Comparison of ENCODE assay signal across 8 cellular contexts in the genomic region with DNA sequence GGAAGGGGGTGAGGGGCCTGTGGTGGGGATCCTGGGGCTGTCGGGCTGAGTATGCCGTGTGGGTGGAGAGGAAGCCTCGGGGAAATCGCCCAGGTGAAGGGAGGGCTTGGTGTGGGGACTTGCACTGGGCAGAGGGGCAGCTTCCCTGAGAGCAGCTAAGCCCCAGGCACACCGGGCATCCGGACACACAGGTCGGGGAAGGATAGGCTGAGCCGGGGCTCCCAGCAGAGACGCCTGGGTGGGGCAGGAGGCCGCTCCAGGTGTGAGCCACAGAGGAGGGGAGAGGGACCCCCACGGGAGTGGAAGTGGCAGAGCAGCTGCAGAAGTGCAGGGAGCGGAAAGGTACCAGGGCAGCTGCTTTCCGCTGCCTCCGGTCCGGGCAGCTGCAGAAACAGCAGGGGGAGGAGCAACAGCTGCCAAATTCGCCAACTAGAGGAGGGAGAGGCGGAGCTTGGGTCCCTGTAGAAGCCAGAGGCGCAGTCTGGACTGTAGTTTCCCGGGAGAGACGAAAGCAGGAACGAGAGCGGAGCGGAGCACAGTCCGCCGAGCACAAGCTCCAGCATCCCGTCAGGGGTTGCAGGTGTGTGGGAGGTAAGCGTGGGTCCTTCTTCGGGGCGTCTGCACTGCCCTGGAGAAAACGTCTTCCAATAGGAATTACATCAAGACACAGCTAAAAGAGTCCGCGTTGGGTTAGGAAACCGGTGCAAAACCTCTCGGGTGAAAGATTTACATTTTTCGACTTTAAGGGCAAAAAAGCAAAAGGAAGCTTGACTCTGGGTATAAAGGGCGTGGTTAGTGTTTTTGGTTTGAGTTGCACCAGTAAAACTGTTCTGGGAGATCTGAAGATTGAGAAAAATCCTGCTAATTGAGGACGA. TPM values are rescaled to one million over a fixed set of nuclear protein-coding genes. Genes with fewer than 3 reads are reported as not detected.
DNase-seq lines count a peak whose midpoint lies in the region; ATAC-seq and TF ChIP-seq lines count a peak whose summit lies in the region.

Gene SERPINI1, plus strand, starts transcription at position 489 of the 875 bp plus-strand sequence. CDS start 53,408 bp downstream, outside the sequence.

- no peaks in the 10 kb centered on the region for H3K27me3 Mint-ChIP-seq in Caco-2 (ENCODE audit: insufficient read depth, unreplicated experiment)

- peaks cover 20% of the 10 kb centered on the region for H3K4me1 Mint-ChIP-seq in Caco-2 (ENCODE audit: low read depth, unreplicated experiment)

- no peaks in the 10 kb centered on the region for H3K36me3 ChIP-seq in Caco-2 (ENCODE audit: control insufficient read depth, insufficient read depth, low read length)

- DNase-seq in Caco-2, result peak; percentile 88 to 92
- peak; percentile 95 for DNase-seq in HT-29 (ENCODE audit: low spot score)
- DNase-seq in NOMO-1 (lab: John Stamatoyannopoulos, UW; ENCODE audit: unreplicated experiment in 2 of 2), result peak; percentile 94 to 96
- peak; percentile 33 for DNase-seq in activated CD8-positive, alpha-beta memory T cell treated with anti-CD3 and anti-CD28 coated beads, Interleukin-2, amount 50 U/mL, for 1 hour (ENCODE audit: extremely low read depth)
- DNase-seq in epithelial cell of prostate (ENCODE audit: low read depth, low spot score), result peak; percentile 73
- DNase-seq in stimulated activated CD8-positive, alpha-beta memory T cell treated with anti-CD3 and anti-CD28 coated beads, Interleukin-2, amount 100 ng/mL, for 48 hours (ENCODE audit: low read depth in 2 of 2), result peak; percentile 58 to 68

- H3K9me3 ChIP-seq in Caco-2 (no peaks in the 10 kb centered on the region), mononuclear cell (ENCODE audit: low read depth, low read length) (no peaks in the 10 kb centered on the region)

- no peaks in the 10 kb centered on the region for H3K9me3 Mint-ChIP-seq in Caco-2 (ENCODE audit: unreplicated experiment)

- no peak for TF ChIP-seq CTCF in Caco-2 (IDR thresholded peaks at IDR 0.05; ENCODE audit: insufficient read depth in 1 of 2, low read depth in 1 of 2, low read length in 1 of 2, severe bottlenecking in 1 of 2, unreplicated experiment in 1 of 2)

- H3K4me3 Mint-ChIP-seq in Caco-2 (ENCODE audit: unreplicated experiment), result no peak within 1 kb of the TSS

- POLR2A ChIA-PET in Caco-2 (lab: Charles Lee), result no interaction called here

- no peaks in the 10 kb centered on the region for H3K36me3 Mint-ChIP-seq in Caco-2 (ENCODE audit: insufficient read depth, unreplicated experiment)

- H3K27ac ChIP-seq in epithelial cell of prostate, result peak within 1 kb of the TSS; percentile 96

- H3K4me1 ChIP-seq in Caco-2 (0 out of 2 replicates have a peak, but pooled peaks cover 6% of the 10 kb centered on the region), mononuclear cell (ENCODE audit: insufficient read depth, low read length) (peaks cover 22% of the 10 kb centered on the region)

- no peak within 1 kb of the TSS for H3K27ac Mint-ChIP-seq in Caco-2 (ENCODE audit: unreplicated experiment)

- H3K4me3 ChIP-seq in Caco-2 (ENCODE audit: low read depth, low read length) (peak within 1 kb of the TSS; percentile 84), mononuclear cell (ENCODE audit: low read length) (peak within 1 kb of the TSS; percentile 84)

- intact Hi-C loops in Caco-2 (cut with micrococcal nuclease; ENCODE audit: unreplicated experiment), result loop anchor here (2.0 to 5.0 kb wide), 3 partner anchors 33 to 147 kb away; no protein-coding TSS in a partner anchor

- CTCF ChIA-PET in Caco-2 (lab: Charles Lee), result interaction anchor here (0.6 to 1.9 kb wide), 5 partner anchors 11 to 1062 kb away, joined by 3 to 7 read pairs (median 3); no protein-coding TSS in a partner anchor

- no peaks in the 10 kb centered on the region for H3K27me3 ChIP-seq in Caco-2 (replicated peaks; ENCODE audit: control insufficient read depth, insufficient read depth, low read length)
- no peaks in the 10 kb centered on the region for H3K27me3 ChIP-seq in mononuclear cell (ENCODE audit: insufficient read depth, low read length)

- no TSS peak for BruUV-seq in Caco-2 (replicated peaks; lab: Mats Ljungman, UMichigan)

- ATAC-seq in GM21367 (IDR thresholded peaks at IDR 0.05; ENCODE audit: unreplicated experiment), result peak; percentile 66

RNA-seq across cellular contexts. Expression of gene SERPINI1, which starts in this region (rescaled TPM):
- total RNA-seq in Caco-2 (2022) (3.7 and 4.4 TPM in 2 replicates), mononuclear cell (2.5 TPM)
- total RNA-seq in HT-29 (2014; rRNA removed; shearing (Covaris generic)), result 0.38 and 0.42 TPM in 2 replicates

Comparison
In these comparisons a context has a peak if more than half of its experiments do, and no peak if none do; other contexts are left out.
1. Peak in every context shown above with its lines: DNase-seq, ATAC-seq, H3K4me3 ChIP-seq and H3K27ac ChIP-seq.
2. Peak in DNase-seq in HT-29; RNA of the gene not detected or under 1 TPM.
3. DNase-seq: peak in every context shown above with its lines; median percentile 95 in HT-29; 95 in NOMO-1; 90 in Caco-2; 73 in epithelial cell of prostate; 63 in stimulated activated CD8-positive, alpha-beta memory T cell treated with anti-CD3 and anti-CD28 coated beads, Interleukin-2, amount 100 ng/mL, for 48 hours; 33 in activated CD8-positive, alpha-beta memory T cell treated with anti-CD3 and anti-CD28 coated beads, Interleukin-2, amount 50 U/mL, for 1 hour.